In genomic region chr10:110822708-110823291, GRCh38 we compare ENCODE assay signal across 10 cellular contexts. TPM values are rescaled to one million over a fixed set of nuclear protein-coding genes. Genes with fewer than 3 reads are reported as not detected.
DNase-seq lines count a peak whose midpoint lies in the region; ATAC-seq and TF ChIP-seq lines count a peak whose summit lies in the region.
"Had no signal": no experiment of that assay in that cellular context is flagged by ENCODE, and none has a peak within 500 bp of the region (broad histone marks: within the 10 kb centered on the region; RNA-seq: fewer than 3 reads in every experiment).

No MANE protein-coding gene starts in this region.

- TF ChIP-seq CTCF in dorsolateral prefrontal cortex (IDR thresholded peaks at IDR 0.05 in 54 of 56, conservative IDR thresholded peaks at IDR 0.05 in 2 of 56; ENCODE audit: low read depth in 1 of 56, partially characterized antibody in 56 of 56): no peak
- TF ChIP-seq CTCF in thyroid gland (IDR thresholded peaks at IDR 0.05): no peak

- peaks cover 68 to 76% of the 10 kb centered on the region in 2 donors for H3K4me1 ChIP-seq in thyroid gland

- no peak for ATAC-seq in GM18870 (IDR thresholded peaks at IDR 0.05; ENCODE audit: unreplicated experiment)

- peak overlapping the region; percentile 15 to 93 (median 79) for H3K27ac ChIP-seq in dorsolateral prefrontal cortex
- peak overlapping the region; percentile 96 to 98 (median 97) for H3K27ac ChIP-seq in thyroid gland

- intact Hi-C loops in dorsolateral prefrontal cortex (cut with DNase I): no loop called here
- intact Hi-C loops in thyroid gland (cut with DNase I): no loop called here

- DNase-seq in NCI-H2196 (lab: John Stamatoyannopoulos, UW; ENCODE audit: unreplicated experiment): peak; percentile 2
- no peak for DNase-seq in NCI-H2196 treated with DMSO at 0.1 percent for 48 hours (lab: John Stamatoyannopoulos, UW; ENCODE audit: unreplicated experiment)
- DNase-seq in dorsolateral prefrontal cortex: peak in 4 of 10 donors; percentile 57 to 81 (median 59)
- peak; percentile 24 for DNase-seq in midbrain (lab: John Stamatoyannopoulos, UW)
- DNase-seq in thyroid gland: peak; percentile 89 to 91
- DNase-seq in dedifferentiated amniotic fluid mesenchymal stem cell (ENCODE audit: extremely low spot score): no peak
- DNase-seq in NCI-H2107 treated with DMSO at 0.1 percent for 48 hours (lab: John Stamatoyannopoulos, UW; ENCODE audit: unreplicated experiment): no peak
- DNase-seq: activated T-cell treated with anti-CD3 and anti-CD28 coated beads, Interleukin-2, amount 50 U/mL, for 48 hours; NCI-H526 treated with DMSO at 0.1 percent for 48 hours had no signal

- no peaks in the 10 kb centered on the region for H3K9me3 ChIP-seq in thyroid gland

- no peak overlapping the region for H3K4me3 ChIP-seq in dorsolateral prefrontal cortex
- no peak overlapping the region for H3K4me3 ChIP-seq in thyroid gland (replicated peaks in 1 of 3)

- WGBS in thyroid gland, 2 donors: 36 to 37% methylated on average over 8 of the region's 8 CpGs

- no peaks in the 10 kb centered on the region for H3K36me3 ChIP-seq in thyroid gland

- H3K27me3 ChIP-seq in dorsolateral prefrontal cortex (no peaks in the 10 kb centered on the region), thyroid gland (no peaks in the 10 kb centered on the region)

- TF ChIP-seq POLR2A in thyroid gland (IDR thresholded peaks at IDR 0.05): peak in 1 of 2 donors; percentile 44

RNA-seq across cellular contexts. Expression of gene PDCD4, which starts 48.9 kb away (rescaled TPM):
- total RNA-seq in dorsolateral prefrontal cortex: 100 to 1,000 TPM in 2 of 120 experiments, 10 to 100 TPM in 118; 45.2 to 105 (median 67.9) TPM
- 100 to 1,000 TPM; 188 to 340 (median 256) TPM for total RNA-seq in thyroid gland

Comparison
In these comparisons a context has a peak if more than half of its experiments do, and no peak if none do; other contexts are left out.
1. DNase-seq: peak in NCI-H2196 (single experiment), midbrain (single experiment) and thyroid gland (2 of 2); none in NCI-H2196 treated with DMSO at 0.1 percent for 48 hours (single experiment), dedifferentiated amniotic fluid mesenchymal stem cell (single experiment) and NCI-H2107 treated with DMSO at 0.1 percent for 48 hours (single experiment).